Comparison of ENCODE assay signal across 21 cellular contexts in the genomic region with DNA sequence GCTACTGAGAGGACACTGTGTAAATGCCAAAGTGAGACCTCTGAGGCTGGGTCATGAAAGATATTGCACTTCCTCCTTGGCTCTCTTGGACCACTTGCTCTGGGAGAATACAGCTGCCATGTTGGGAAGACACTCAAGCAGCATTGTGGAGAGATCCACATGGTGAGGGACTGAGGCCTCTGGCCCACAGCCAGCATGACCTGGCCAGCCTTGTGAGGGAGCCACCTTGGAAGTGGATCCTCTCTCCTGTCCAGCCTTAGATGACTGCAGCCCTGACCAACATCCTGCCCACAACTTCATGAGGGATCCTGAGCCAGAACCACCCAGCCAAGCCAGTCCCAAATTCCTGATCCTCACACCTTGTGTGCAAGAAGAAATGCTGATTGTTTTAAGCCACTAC. TPM values are rescaled to one million over a fixed set of nuclear protein-coding genes. Genes with fewer than 3 reads are reported as not detected.
DNase-seq lines count a peak whose midpoint lies in the region; ATAC-seq, FAIRE-seq and TF ChIP-seq lines count a peak whose summit lies in the region.
"Had no signal": no experiment of that assay in that cellular context is flagged by ENCODE, and none has a peak within 500 bp of the region (broad histone marks: within the 10 kb centered on the region; RNA-seq: fewer than 3 reads in every experiment).

No MANE protein-coding gene starts in this region.

- H3K9ac ChIP-seq in SK-N-SH (no peak overlapping the region), kidney (ENCODE audit: low read length in 2 of 2) (no peak overlapping the region), stomach smooth muscle (ENCODE audit: low read length in 2 of 2) (no peak overlapping the region)
- H3K9ac ChIP-seq: BLaER1 treated with 17β-estradiol and CSF1 and Interleukin-3, amounts not matched to agents 10 nM and 100 nM; KMS-11 had no signal

- POLR2A ChIA-PET in SK-N-SH (lab: Yijun Ruan, JAX) = no interaction called here

- H2AFZ ChIP-seq in SK-N-SH (ENCODE audit: low read depth) = no peak overlapping the region

- no peaks in the 10 kb centered on the region for H4K20me1 ChIP-seq in SK-N-SH (ENCODE audit: insufficient read depth)
- H4K20me1 ChIP-seq: BLaER1 treated with 17β-estradiol and CSF1 and Interleukin-3, amounts not matched to agents 10 nM and 100 nM had no signal

- H3K4me3 ChIP-seq in SK-N-SH (ENCODE audit: low read depth in 2 of 2, low read length in 1 of 2) (no peak overlapping the region), kidney (ENCODE audit: low read length in 2 of 2) (no peak overlapping the region), stomach smooth muscle (ENCODE audit: low read length in 2 of 2) (no peak overlapping the region)
- H3K4me3 ChIP-seq: BLaER1 treated with 17β-estradiol and CSF1 and Interleukin-3, amounts not matched to agents 10 nM and 100 nM; SK-N-MC had no signal

- no peaks in the 10 kb centered on the region for H3K9me3 ChIP-seq in SK-N-SH
- no peaks in the 10 kb centered on the region for H3K9me3 ChIP-seq in kidney (ENCODE audit: control insufficient read depth in 1 of 2, low read length in 2 of 2)
- H3K9me3 ChIP-seq in stomach smooth muscle (ENCODE audit: control insufficient read depth in 2 of 2, low read length in 2 of 2) = no peaks in the 10 kb centered on the region
- H3K9me3 ChIP-seq: BLaER1 treated with 17β-estradiol and CSF1 and Interleukin-3, amounts not matched to agents 10 nM and 100 nM had no signal

- no peaks in the 10 kb centered on the region for H3K79me2 ChIP-seq in SK-N-SH (ENCODE audit: insufficient read depth)

- no peak overlapping the region for H3K4me2 ChIP-seq in SK-N-SH
- H3K4me2 ChIP-seq: KMS-11 had no signal

- DNase-seq in SK-N-SH = no peak
- DNase-seq in kidney = peak; percentile 41
- DNase-seq in T-helper 9 cell = no peak
- no peak for DNase-seq in germinal center (ENCODE audit: low spot score)
- DNase-seq in NCI-H2171 treated with DMSO at 0.1 percent for 48 hours (lab: John Stamatoyannopoulos, UW) = no peak
- DNase-seq: NCI-H1105, NCI-H345, NCI-H82, RPMI8226, SHP77 treated with DMSO at 0.1 percent for 48 hours had no signal

- CTCF ChIA-PET in SK-N-SH (lab: Yijun Ruan, JAX) = interaction anchor here (0.7 to 3.3 kb wide), 8 partner anchors 20 to 156 kb away, joined by 3 to 17 read pairs (median 3); a partner anchor contains a TSS

- intact Hi-C loops in kidney (cut with DNase I) = loop anchor here (10.0 kb wide), 1 partner anchor 242 kb away; no protein-coding TSS in a partner anchor

- H3F3A ChIP-seq in SK-N-SH (replicated peaks; ENCODE audit: insufficient read depth) = peaks cover 10% of the 10 kb centered on the region

- TF ChIP-seq RAD21 in SK-N-SH (IDR thresholded peaks at IDR 0.05; ENCODE audit: low read length) (no peak), Ishikawa (IDR thresholded peaks at IDR 0.05; ENCODE audit: low read depth) (no peak)

- H3K36me3 ChIP-seq in SK-N-SH (replicated peaks in 1 of 2; ENCODE audit: control insufficient read depth in 1 of 2, insufficient read depth in 2 of 2, low read length in 1 of 2) = no peaks in the 10 kb centered on the region
- H3K36me3 ChIP-seq in kidney (ENCODE audit: control insufficient read depth in 1 of 2, insufficient read depth in 2 of 2, low read length in 2 of 2) = no peaks in the 10 kb centered on the region
- H3K36me3 ChIP-seq in stomach smooth muscle (ENCODE audit: control insufficient read depth in 2 of 2, insufficient read depth in 2 of 2, low read length in 2 of 2) = no peaks in the 10 kb centered on the region
- H3K36me3 ChIP-seq: BLaER1 treated with 17β-estradiol and CSF1 and Interleukin-3, amounts not matched to agents 10 nM and 100 nM had no signal

- TF ChIP-seq EP300 in SK-N-SH (IDR thresholded peaks at IDR 0.05; ENCODE audit: borderline replicate concordance in 1 of 2, low read depth in 1 of 2, low read length in 1 of 2) (no peak), Ishikawa (IDR thresholded peaks at IDR 0.05; ENCODE audit: borderline replicate concordance) (no peak)

- ATAC-seq in SK-N-SH treated with all-trans-retinoic acid at 6 μM for 48 hours = no peak
- ATAC-seq: HCT116 had no signal

- peaks cover 4 to 42% of the 10 kb centered on the region in 2 experiments; a peak in 2 of 4 replicates for H3K4me1 ChIP-seq in SK-N-SH (ENCODE audit: control insufficient read depth in 1 of 2, insufficient read depth in 2 of 2, low read depth in 1 of 2, low read length in 1 of 2)
- peaks cover 0 to 2% of the 10 kb centered on the region in 2 donors for H3K4me1 ChIP-seq in kidney (ENCODE audit: control insufficient read depth in 1 of 2, insufficient read depth in 1 of 2, low read depth in 1 of 2, low read length in 2 of 2)
- peaks cover 28% of the 10 kb centered on the region for H3K4me1 ChIP-seq in stomach smooth muscle (ENCODE audit: control insufficient read depth, insufficient read depth, low read length)

- H3K9me2 ChIP-seq in SK-N-SH = no peaks in the 10 kb centered on the region

- H3K27ac ChIP-seq in SK-N-SH (ENCODE audit: low read depth in 2 of 2, low read length in 1 of 2) (peak overlapping the region in 1 of 2 experiments; percentile 53; a peak in 1 of 4 replicates), kidney (ENCODE audit: low read depth in 2 of 2, low read length in 2 of 2) (no peak overlapping the region), stomach smooth muscle (ENCODE audit: low read length) (peak overlapping the region; percentile 75)
- H3K27ac ChIP-seq: 22Rv1; BLaER1 treated with 17β-estradiol and CSF1 and Interleukin-3, amounts not matched to agents 10 nM and 100 nM; HL-60; KMS-11; SK-N-MC had no signal

- TF ChIP-seq CTCF in SK-N-SH (IDR thresholded peaks at IDR 0.05) = no peak
- TF ChIP-seq CTCF in kidney (IDR thresholded peaks at IDR 0.05; ENCODE audit: borderline replicate concordance, extremely low read depth, insufficient read depth) = no peak

- no peak for FAIRE-seq in kidney (lab: Jason Lieb, UNC)
- FAIRE-seq: H1 had no signal

- H3K27me3 ChIP-seq in SK-N-SH (ENCODE audit: insufficient read depth) = no peaks in the 10 kb centered on the region
- H3K27me3 ChIP-seq in stomach smooth muscle (ENCODE audit: control insufficient read depth in 1 of 2, insufficient read depth in 2 of 2, low read length in 2 of 2) = no peaks in the 10 kb centered on the region
- H3K27me3 ChIP-seq: BLaER1 treated with 17β-estradiol and CSF1 and Interleukin-3, amounts not matched to agents 10 nM and 100 nM had no signal

TF ChIP-seq in SK-N-SH treated with all-trans-retinoic acid at 6 μM for 48 hours, 23 proteins besides CTCF, POLR2A, EP300 and RAD21 (continues in another document):
- TF ChIP-seq TCF4 (CRISPR knock-in tag; IDR thresholded peaks at IDR 0.05; ENCODE audit: borderline replicate concordance) (no peak), CSDC2 (CRISPR knock-in tag; IDR thresholded peaks at IDR 0.05) (no peak), ZFP30 (CRISPR knock-in tag; IDR thresholded peaks at IDR 0.05) (no peak), TOX (CRISPR knock-in tag; IDR thresholded peaks at IDR 0.05; ENCODE audit: borderline replicate concordance) (no peak), PPARA (CRISPR knock-in tag; IDR thresholded peaks at IDR 0.05; ENCODE audit: borderline replicate concordance) (no peak), ZC3H10 (CRISPR knock-in tag; IDR thresholded peaks at IDR 0.05) (no peak)

TF ChIP-seq in SK-N-SH, 30 proteins besides CTCF, POLR2A, EP300 and RAD21 (continues in another document):
- TF ChIP-seq, protein P1, sequence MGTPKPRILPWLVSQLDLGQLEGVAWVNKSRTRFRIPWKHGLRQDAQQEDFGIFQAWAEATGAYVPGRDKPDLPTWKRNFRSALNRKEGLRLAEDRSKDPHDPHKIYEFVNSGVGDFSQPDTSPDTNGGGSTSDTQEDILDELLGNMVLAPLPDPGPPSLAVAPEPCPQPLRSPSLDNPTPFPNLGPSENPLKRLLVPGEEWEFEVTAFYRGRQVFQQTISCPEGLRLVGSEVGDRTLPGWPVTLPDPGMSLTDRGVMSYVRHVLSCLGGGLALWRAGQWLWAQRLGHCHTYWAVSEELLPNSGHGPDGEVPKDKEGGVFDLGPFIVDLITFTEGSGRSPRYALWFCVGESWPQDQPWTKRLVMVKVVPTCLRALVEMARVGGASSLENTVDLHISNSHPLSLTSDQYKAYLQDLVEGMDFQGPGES (IDR thresholded peaks at IDR 0.05; ENCODE audit: low read depth, low read length) = no peak
- no peak for TF ChIP-seq SIN3A (IDR thresholded peaks at IDR 0.05; ENCODE audit: borderline replicate concordance, low read depth, low read length)
- TF ChIP-seq RFX5 (IDR thresholded peaks at IDR 0.05; ENCODE audit: low read length) = no peak

TF ChIP-seq in Ishikawa, 13 proteins besides CTCF, POLR2A, EP300 and RAD21:
- 0 out of 2 replicates have a peak, but pooled peaks have one; percentile 15 for TF ChIP-seq YY1 (IDR thresholded peaks at IDR 0.05; ENCODE audit: low read depth)
- TF ChIP-seq NFIC (IDR thresholded peaks at IDR 0.05) = no peak

RNA-seq across cellular contexts. Expression of a gene that starts 30.4 kb away (rescaled TPM):
- 0.86 and 0.95 TPM in 2 replicates for polyA plus RNA-seq in SK-N-SH (2012; rRNA removed)
- polyA plus RNA-seq in SK-N-SH (2012; cell fraction: cytosol; rRNA removed) = 0.59 and 0.71 TPM in 2 replicates
- polyA plus RNA-seq in SK-N-SH (2012; cell fraction: nucleus; rRNA removed) = 0.21 and 0.29 TPM in 2 replicates
- not detected for total RNA-seq in kidney
- polyA plus RNA-seq in kidney (ENCODE audit: insufficient read depth, low read depth, low replicate concordance) = 0.84 TPM
- total RNA-seq: H1, HT1080 had no signal

RNA-seq across cellular contexts. Expression of a gene that starts 46.1 kb away (rescaled TPM):
- 0.13 and 0.30 TPM in 2 replicates for polyA plus RNA-seq in SK-N-SH (2012; rRNA removed)
- 0.10 and 0.21 TPM in 2 replicates for polyA plus RNA-seq in SK-N-SH (2012; cell fraction: cytosol; rRNA removed)
- 0.49 and 0.54 TPM in 2 replicates for polyA plus RNA-seq in SK-N-SH (2012; cell fraction: nucleus; rRNA removed)
- total RNA-seq in kidney = 3.4 TPM
- 1.1 TPM for polyA plus RNA-seq in kidney (ENCODE audit: insufficient read depth, low read depth, low replicate concordance)
- total RNA-seq: HT1080 had no signal
